ENCODE assay signal across 10 cellular contexts in genomic region chr16:89359296-89360147, GRCh38.
DNase-seq lines count a peak whose midpoint lies in the region; ATAC-seq and TF ChIP-seq lines count a peak whose summit lies in the region.
"Had no signal": no experiment of that assay in that cellular context is flagged by ENCODE, and none has a peak within 500 bp of the region (broad histone marks: within the 10 kb centered on the region; RNA-seq: fewer than 3 reads in every experiment).

No MANE protein-coding gene starts in this region.

- H3K9ac ChIP-seq in neural progenitor cell, result no peak overlapping the region

- no peaks in the 10 kb centered on the region for H3K27me3 Mint-ChIP-seq in activated CD4-positive, alpha-beta memory T cell treated with anti-CD3 and anti-CD28 coated beads for 36 hours
- H3K27me3 Mint-ChIP-seq in glutamatergic neuron (ENCODE audit: unreplicated experiment), result peaks cover 18% of the 10 kb centered on the region
- peaks cover 5% of the 10 kb centered on the region for H3K27me3 Mint-ChIP-seq in neural progenitor cell (ENCODE audit: insufficient read depth, low read depth)

- peaks cover 94% of the 10 kb centered on the region for H3K4me1 Mint-ChIP-seq in activated CD4-positive, alpha-beta memory T cell treated with anti-CD3 and anti-CD28 coated beads for 36 hours (ENCODE audit: low read depth)
- H3K4me1 Mint-ChIP-seq in glutamatergic neuron (ENCODE audit: low read depth, unreplicated experiment) (peaks cover 78% of the 10 kb centered on the region), neural progenitor cell (peaks cover 69% of the 10 kb centered on the region)

- intact Hi-C loops in right cardiac atrium (cut with DNase I), result no loop called here
- intact Hi-C loops in cardiac septum (cut with DNase I), result no loop called here
- intact Hi-C loops in activated CD4-positive, alpha-beta memory T cell treated with anti-CD3 and anti-CD28 coated beads for 36 hours (cut with micrococcal nuclease), result loop anchor here (2.0 kb wide), 4 partner anchors 23 to 125 kb away; no protein-coding TSS in a partner anchor
- intact Hi-C loops in aorta (cut with DNase I), result no loop called here

- peak overlapping the region; percentile 8 for H3K4me3 Mint-ChIP-seq in activated CD4-positive, alpha-beta memory T cell treated with anti-CD3 and anti-CD28 coated beads for 36 hours
- H3K4me3 Mint-ChIP-seq in glutamatergic neuron (ENCODE audit: unreplicated experiment) (peak overlapping the region; percentile 22), neural progenitor cell (no peak overlapping the region)

- POLR2A ChIA-PET in activated CD4-positive, alpha-beta memory T cell treated with anti-CD3 and anti-CD28 coated beads for 36 hours (lab: Charles Lee), result interaction anchor here (0.7 to 2.3 kb wide), 2 partner anchors 10 to 24 kb away, joined by 3 to 8 read pairs; no protein-coding TSS in a partner anchor

- H3K27me3 ChIP-seq in right cardiac atrium (ENCODE audit: control insufficient read depth, insufficient read depth), result no peaks in the 10 kb centered on the region
- no peaks in the 10 kb centered on the region for H3K27me3 ChIP-seq in aorta (ENCODE audit: control insufficient read depth in 1 of 2, insufficient read depth in 2 of 2, low read length in 1 of 2)
- no peaks in the 10 kb centered on the region for H3K27me3 ChIP-seq in neural progenitor cell
- H3K27me3 ChIP-seq: right lobe of liver had no signal

- no peaks in the 10 kb centered on the region for H3K9me3 Mint-ChIP-seq in activated CD4-positive, alpha-beta memory T cell treated with anti-CD3 and anti-CD28 coated beads for 36 hours
- H3K9me3 Mint-ChIP-seq in glutamatergic neuron (ENCODE audit: unreplicated experiment) (peaks cover 42% of the 10 kb centered on the region), neural progenitor cell (no peaks in the 10 kb centered on the region)

- TF ChIP-seq CTCF in glutamatergic neuron (IDR thresholded peaks at IDR 0.05; ENCODE audit: partially characterized antibody, unreplicated experiment) (no peak), neural progenitor cell (IDR thresholded peaks at IDR 0.05) (no peak)

- no peak overlapping the region for H3K4me2 ChIP-seq in neural progenitor cell

- CTCF ChIA-PET in activated CD4-positive, alpha-beta memory T cell treated with anti-CD3 and anti-CD28 coated beads for 36 hours (lab: Charles Lee), result interaction anchor here (1.0 kb wide), 1 partner anchor 148 kb away, joined by 3 read pairs; the partner anchor contains the start of gene SPG7

- H3K36me3 ChIP-seq in aorta (ENCODE audit: control insufficient read depth in 1 of 2, insufficient read depth in 2 of 2, low read length in 1 of 2) (no peaks in the 10 kb centered on the region), neural progenitor cell (no peaks in the 10 kb centered on the region)
- H3K36me3 ChIP-seq: right lobe of liver had no signal

- H3K27ac ChIP-seq in right cardiac atrium (ENCODE audit: low read length) (no peak overlapping the region), aorta (ENCODE audit: low read depth in 1 of 2, low read length in 2 of 2) (no peak overlapping the region), neural progenitor cell (no peak overlapping the region)
- H3K27ac ChIP-seq: right lobe of liver had no signal

- H3K9me3 ChIP-seq in right cardiac atrium (ENCODE audit: control insufficient read depth, low read length) (no peaks in the 10 kb centered on the region), aorta (ENCODE audit: control insufficient read depth, low read length) (no peaks in the 10 kb centered on the region), neural progenitor cell (ENCODE audit: low read depth) (no peaks in the 10 kb centered on the region)
- H3K9me3 ChIP-seq: right lobe of liver had no signal

- peak overlapping the region; percentile 54 for H3K27ac Mint-ChIP-seq in activated CD4-positive, alpha-beta memory T cell treated with anti-CD3 and anti-CD28 coated beads for 36 hours
- H3K27ac Mint-ChIP-seq in glutamatergic neuron (ENCODE audit: unreplicated experiment), result peak overlapping the region; percentile 91
- H3K27ac Mint-ChIP-seq in neural progenitor cell, result no peak overlapping the region

- H3F3A ChIP-seq in neural progenitor cell (ENCODE audit: low read depth), result peaks cover 25% of the 10 kb centered on the region

- DNase-seq in right cardiac atrium (peak in 2 of 3 donors; percentile 66 to 68), cardiac septum (ENCODE audit: low spot score) (no peak), glutamatergic neuron (no peak), aorta (peak; percentile 67 to 75), neural progenitor cell (ENCODE audit: low spot score) (no peak), ecto neural progenitor cell (ENCODE audit: low spot score) (no peak)
- DNase-seq in activated CD4-positive, alpha-beta memory T cell treated with anti-CD3 and anti-CD28 coated beads for 36 hours, result no peak
- DNase-seq: NCI-H146 had no signal

- H3K36me3 Mint-ChIP-seq in activated CD4-positive, alpha-beta memory T cell treated with anti-CD3 and anti-CD28 coated beads for 36 hours, result peaks cover 23% of the 10 kb centered on the region
- no peaks in the 10 kb centered on the region for H3K36me3 Mint-ChIP-seq in glutamatergic neuron (ENCODE audit: unreplicated experiment)
- H3K36me3 Mint-ChIP-seq in neural progenitor cell, result peaks cover 5% of the 10 kb centered on the region

- H4K20me1 ChIP-seq in neural progenitor cell (ENCODE audit: low read depth), result peaks cover 99% of the 10 kb centered on the region

- no peak overlapping the region for H3K4me3 ChIP-seq in right cardiac atrium (ENCODE audit: low read length)
- no peak overlapping the region for H3K4me3 ChIP-seq in aorta (ENCODE audit: low read length in 2 of 2)
- H3K4me3 ChIP-seq in neural progenitor cell, result no peak overlapping the region
- H3K4me3 ChIP-seq: right lobe of liver had no signal

- H3K4me1 ChIP-seq in right cardiac atrium (ENCODE audit: control insufficient read depth, insufficient read depth, low read length) (peaks cover 30% of the 10 kb centered on the region), aorta (ENCODE audit: control insufficient read depth in 1 of 2, insufficient read depth in 2 of 2, low read length in 2 of 2) (no peaks in the 10 kb centered on the region), neural progenitor cell (peaks cover 56% of the 10 kb centered on the region)

- WGBS in right cardiac atrium, result 29% methylated on average over 18 of the region's 18 CpGs
- 15% methylated on average over 18 of the region's 18 CpGs for WGBS in aorta, 2 donors

- H2AFZ ChIP-seq in neural progenitor cell (replicated peaks), result no peak overlapping the region

- H3K79me2 ChIP-seq in neural progenitor cell (ENCODE audit: low read depth), result peaks cover 99% of the 10 kb centered on the region

- ATAC-seq in right cardiac atrium, result peak in 1 of 2 donors; percentile 8
- ATAC-seq in aorta (ENCODE audit: low FRiP score), result no peak
- no peak for ATAC-seq in HG02610 (IDR thresholded peaks at IDR 0.05; ENCODE audit: unreplicated experiment)

Comparison
In these comparisons a context has a peak if more than half of its experiments do, and no peak if none do; other contexts are left out.
1. DNase-seq: peak in right cardiac atrium (2 of 3) and aorta (2 of 2); none in cardiac septum (single experiment), activated CD4-positive, alpha-beta memory T cell treated with anti-CD3 and anti-CD28 coated beads for 36 hours (single experiment), glutamatergic neuron (single experiment), neural progenitor cell (single experiment) and ecto neural progenitor cell (single experiment).